Comparison of ENCODE assay signal across 30 cellular contexts in genomic region chr12:12159988-12160387, GRCh38.
DNase-seq lines count a peak whose midpoint lies in the region; ATAC-seq, FAIRE-seq and TF ChIP-seq lines count a peak whose summit lies in the region.
"Had no signal": no experiment of that assay in that cellular context is flagged by ENCODE, and none has a peak within 500 bp of the region (broad histone marks: within the 10 kb centered on the region; RNA-seq: fewer than 3 reads in every experiment).

No MANE protein-coding gene starts in this region.

- peaks cover 10% of the 10 kb centered on the region; the same call in 1 of the 2 replicates for H3K36me3 ChIP-seq in GM23248 (ENCODE audit: low read depth)
- peaks cover 4% of the 10 kb centered on the region for H3K36me3 ChIP-seq in adipocyte (ENCODE audit: control insufficient read depth, insufficient read depth, low read length, severe bottlenecking)
- H3K36me3 ChIP-seq in Peyer's patch = peaks cover 0 to 15% (median 0%) of the 10 kb centered on the region in 3 donors
- H3K36me3 ChIP-seq: uterus had no signal

- H3K4me3 ChIP-seq in A549 = no peak overlapping the region
- H3K4me3 ChIP-seq in GM23248 = no peak overlapping the region
- H3K4me3 ChIP-seq in adipocyte (ENCODE audit: low read length) = peak overlapping the region; percentile 8
- no peak overlapping the region for H3K4me3 ChIP-seq in fibroblast of mammary gland (ENCODE audit: control insufficient read depth, low read depth, low read length)
- no peak overlapping the region for H3K4me3 ChIP-seq in Peyer's patch
- H3K4me3 ChIP-seq: BLaER1 treated with 17β-estradiol and CSF1 and Interleukin-3, amounts not matched to agents 10 nM and 100 nM; cardiac muscle cell; uterus had no signal

- no peaks in the 10 kb centered on the region for H3K9me2 ChIP-seq in GM23248 (ENCODE audit: insufficient read depth)

- H3K9ac ChIP-seq in GM23248 (no peak overlapping the region), adipocyte (ENCODE audit: low read length) (no peak overlapping the region)
- H3K9ac ChIP-seq: BLaER1 treated with 17β-estradiol and CSF1 and Interleukin-3, amounts not matched to agents 10 nM and 100 nM had no signal

- in situ Hi-C loops in GM23248 (cut with MboI) = no loop called here

- H3F3A ChIP-seq in GM23248 (ENCODE audit: insufficient read depth) = peaks cover 5% of the 10 kb centered on the region; the same call in 1 of the 2 replicates

- WGBS in A549 (ENCODE audit: missing lambda C conversion rate) = 81% methylated on average over 1 of the region's 1 CpG
- 17 to 19% methylated on average over 1 of the region's 1 CpG for WGBS in GM23248 (ENCODE audit: low coverage in 1 of 2, low lambda C conversion rate in 2 of 2, missing lambda C conversion rate in 2 of 2), 2 experiments

- H4K20me1 ChIP-seq in GM23248 (ENCODE audit: insufficient read depth) = no peaks in the 10 kb centered on the region
- H4K20me1 ChIP-seq: BLaER1 treated with 17β-estradiol and CSF1 and Interleukin-3, amounts not matched to agents 10 nM and 100 nM had no signal

- H3K27me3 Mint-ChIP-seq in nephron progenitor cell (ENCODE audit: low read depth, poor library complexity) (no peaks in the 10 kb centered on the region), type B pancreatic cell (no peaks in the 10 kb centered on the region)
- H3K27me3 Mint-ChIP-seq: naive B cell; stimulated activated naive B cell treated with anti-CD40 and anti-IgM and Interleukin-4, amounts not matched to agents 10 μg/mL and 1 μg/mL and 100 μg/mL, for 72 hours had no signal

- H3K27ac ChIP-seq in A549 (no peak overlapping the region), GM23248 (no peak overlapping the region), Peyer's patch (no peak overlapping the region)
- H3K27ac ChIP-seq: BLaER1 treated with 17β-estradiol and CSF1 and Interleukin-3, amounts not matched to agents 10 nM and 100 nM; cardiac muscle cell; foreskin keratinocyte; HL-60 had no signal

- TF ChIP-seq POLR2A in A549 (IDR thresholded peaks at IDR 0.05; ENCODE audit: low read length) (no peak), Peyer's patch (IDR thresholded peaks at IDR 0.05) (no peak)

- DNase-seq in A549 (ENCODE audit: low read depth in 1 of 2, low spot score in 1 of 2) = no peak
- DNase-seq in GM23248 = peak; percentile 68
- DNase-seq in adipocyte (ENCODE audit: low read depth) = peak; percentile 27
- DNase-seq in fibroblast of mammary gland (ENCODE audit: low read depth) = peak; percentile 60
- DNase-seq in NCI-H748 treated with DMSO at 0.1 percent for 48 hours (lab: John Stamatoyannopoulos, UW) = no peak
- DNase-seq in Peyer's patch = no peak
- DNase-seq in nephron progenitor cell = no peak
- no peak for DNase-seq in type B pancreatic cell (ENCODE audit: extremely low spot score, unreplicated experiment)
- DNase-seq: activated CD4-positive, alpha-beta T cell treated with anti-CD3 and anti-CD28 coated beads for 1 hour; activated CD8-positive, alpha-beta T cell treated with anti-CD3 and anti-CD28 coated beads for 36 hours; activated gamma-delta T cell; activated T-cell treated with anti-CD3 and anti-CD28 coated beads for 4 hours; cortex of kidney; DND-41; immature natural killer cell; naive B cell; NK-92 treated with Interleukin-12 subunit alpha and Interleukin-12 subunit beta, amount 100 ng/mL, for 24 hours; nucleus accumbens; right cardiac atrium; stimulated activated CD4-positive, alpha-beta T cell treated with anti-CD3 and anti-CD28 coated beads, Interleukin-4, amount 100 ng/mL, for 24 hours; stimulated activated naive B cell treated with anti-CD40 and anti-IgM and Interleukin-4, amounts not matched to agents 10 μg/mL and 1 μg/mL and 100 μg/mL, for 72 hours; uterus had no signal

- TF ChIP-seq CTCF in A549 (IDR thresholded peaks at IDR 0.05) (no peak), fibroblast of mammary gland (conservative IDR thresholded peaks at IDR 0.05; ENCODE audit: control insufficient read depth, insufficient read depth, low read depth, low read length) (no peak), Peyer's patch (IDR thresholded peaks at IDR 0.05) (no peak), nephron progenitor cell (IDR thresholded peaks at IDR 0.05) (no peak), type B pancreatic cell (conservative IDR thresholded peaks at IDR 0.05) (no peak)

- POLR2A ChIA-PET in A549 (lab: Yijun Ruan, JAX) = no interaction called here

- no peak overlapping the region for H2AFZ ChIP-seq in GM23248

- FAIRE-seq in A549 (lab: Jason Lieb, UNC) = peak; percentile 36
- FAIRE-seq: A204.1, GM12892 had no signal

- TF ChIP-seq EP300 in A549 (IDR thresholded peaks at IDR 0.05) = no peak

- H3K36me3 Mint-ChIP-seq in nephron progenitor cell (ENCODE audit: low read depth) (peaks cover 83% of the 10 kb centered on the region), type B pancreatic cell (peaks cover 74% of the 10 kb centered on the region)
- H3K36me3 Mint-ChIP-seq: immature natural killer cell; naive B cell; stimulated activated naive B cell treated with anti-CD40 and anti-IgM and Interleukin-4, amounts not matched to agents 10 μg/mL and 1 μg/mL and 100 μg/mL, for 72 hours had no signal

- no peaks in the 10 kb centered on the region for H3K79me2 ChIP-seq in GM23248 (ENCODE audit: insufficient read depth)

- no peaks in the 10 kb centered on the region for H3K9me3 ChIP-seq in A549
- no peaks in the 10 kb centered on the region for H3K9me3 ChIP-seq in GM23248 (ENCODE audit: low read depth)
- no peaks in the 10 kb centered on the region for H3K9me3 ChIP-seq in adipocyte (ENCODE audit: control insufficient read depth, low read length)
- no peaks in the 10 kb centered on the region for H3K9me3 ChIP-seq in Peyer's patch
- H3K9me3 ChIP-seq: BLaER1 treated with 17β-estradiol and CSF1 and Interleukin-3, amounts not matched to agents 10 nM and 100 nM; uterus had no signal

- H3K27ac Mint-ChIP-seq in nephron progenitor cell (no peak overlapping the region), type B pancreatic cell (no peak overlapping the region)
- H3K27ac Mint-ChIP-seq: activated CD8-positive, alpha-beta T cell treated with anti-CD3 and anti-CD28 coated beads for 36 hours; immature natural killer cell; naive B cell; stimulated activated naive B cell treated with anti-CD40 and anti-IgM and Interleukin-4, amounts not matched to agents 10 μg/mL and 1 μg/mL and 100 μg/mL, for 72 hours; T-helper 1 cell treated with Interleukin-12 subunit alpha and Interleukin-12 subunit beta and Interleukin-4 antibody, amounts not matched to agents 30 μg/mL and 1 μg/mL, for 36 hours had no signal

- H3K4me2 ChIP-seq in A549 (no peak overlapping the region), GM23248 (ENCODE audit: unreplicated experiment) (no peak overlapping the region)
- H3K4me2 ChIP-seq: BLaER1 treated with 17β-estradiol and CSF1 and Interleukin-3, amounts not matched to agents 10 nM and 100 nM had no signal

- TF ChIP-seq RAD21 in A549 (conservative IDR thresholded peaks at IDR 0.05 in 1 of 2, IDR thresholded peaks at IDR 0.05 in 1 of 2) = no peak

- no peak for ATAC-seq in A549
- ATAC-seq: activated CD8-positive, alpha-beta T cell treated with anti-CD3 and anti-CD28 coated beads for 36 hours; left lobe of liver; stimulated activated naive B cell treated with anti-CD40 and anti-IgM and Interleukin-4, amounts not matched to agents 10 μg/mL and 1 μg/mL and 100 μg/mL, for 72 hours had no signal

- H3K4me1 Mint-ChIP-seq in nephron progenitor cell (no peaks in the 10 kb centered on the region), type B pancreatic cell (ENCODE audit: unreplicated experiment) (no peaks in the 10 kb centered on the region)
- H3K4me1 Mint-ChIP-seq: immature natural killer cell; naive B cell; stimulated activated naive B cell treated with anti-CD40 and anti-IgM and Interleukin-4, amounts not matched to agents 10 μg/mL and 1 μg/mL and 100 μg/mL, for 72 hours had no signal

- H3K9me3 Mint-ChIP-seq in nephron progenitor cell = no peaks in the 10 kb centered on the region
- H3K9me3 Mint-ChIP-seq in type B pancreatic cell = no peaks in the 10 kb centered on the region
- H3K9me3 Mint-ChIP-seq: activated CD8-positive, alpha-beta T cell treated with anti-CD3 and anti-CD28 coated beads for 36 hours; naive B cell; stimulated activated naive B cell treated with anti-CD40 and anti-IgM and Interleukin-4, amounts not matched to agents 10 μg/mL and 1 μg/mL and 100 μg/mL, for 72 hours; T-helper 1 cell treated with Interleukin-12 subunit alpha and Interleukin-12 subunit beta and Interleukin-4 antibody, amounts not matched to agents 30 μg/mL and 1 μg/mL, for 36 hours had no signal

- H3K4me1 ChIP-seq in A549 (peaks cover 14% of the 10 kb centered on the region), GM23248 (ENCODE audit: insufficient read depth) (peaks cover 13% of the 10 kb centered on the region), adipocyte (ENCODE audit: control insufficient read depth, insufficient read depth, low read length) (peaks cover 37% of the 10 kb centered on the region), Peyer's patch (no peaks in the 10 kb centered on the region)
- H3K4me1 ChIP-seq: BLaER1 treated with 17β-estradiol and CSF1 and Interleukin-3, amounts not matched to agents 10 nM and 100 nM had no signal

- CTCF ChIA-PET in A549 (lab: Yijun Ruan, JAX) = interaction anchor here (0.6 kb wide), 1 partner anchor 188 kb away, joined by 4 read pairs; no protein-coding TSS in a partner anchor

- H3K27me3 ChIP-seq in GM23248 (replicated peaks; ENCODE audit: insufficient read depth) (no peaks in the 10 kb centered on the region), adipocyte (replicated peaks; ENCODE audit: control insufficient read depth, insufficient read depth, low read length) (no peaks in the 10 kb centered on the region), Peyer's patch (no peaks in the 10 kb centered on the region)
- H3K27me3 ChIP-seq: BLaER1 treated with 17β-estradiol and CSF1 and Interleukin-3, amounts not matched to agents 10 nM and 100 nM; cardiac muscle cell; foreskin keratinocyte; uterus had no signal

- H3K4me3 Mint-ChIP-seq in nephron progenitor cell = no peak overlapping the region
- no peak overlapping the region for H3K4me3 Mint-ChIP-seq in type B pancreatic cell
- H3K4me3 Mint-ChIP-seq: activated CD8-positive, alpha-beta T cell treated with anti-CD3 and anti-CD28 coated beads for 36 hours; immature natural killer cell; naive B cell; stimulated activated naive B cell treated with anti-CD40 and anti-IgM and Interleukin-4, amounts not matched to agents 10 μg/mL and 1 μg/mL and 100 μg/mL, for 72 hours; T-helper 1 cell treated with Interleukin-12 subunit alpha and Interleukin-12 subunit beta and Interleukin-4 antibody, amounts not matched to agents 30 μg/mL and 1 μg/mL, for 36 hours had no signal

TF ChIP-seq in A549, 52 proteins besides CTCF, POLR2A, EP300 and RAD21 (continues in another document):
- no peak for TF ChIP-seq ZC3H11A (IDR thresholded peaks at IDR 0.05)
- no peak for TF ChIP-seq ESRRA (IDR thresholded peaks at IDR 0.05; ENCODE audit: borderline replicate concordance, low read length)
- no peak for TF ChIP-seq KDM1A (IDR thresholded peaks at IDR 0.05; ENCODE audit: low read depth)
- TF ChIP-seq SMC3 (IDR thresholded peaks at IDR 0.05) = no peak
- no peak for TF ChIP-seq MYC (IDR thresholded peaks at IDR 0.05; ENCODE audit: borderline replicate concordance, low read length)
- no peak for TF ChIP-seq PHF8 (IDR thresholded peaks at IDR 0.05; ENCODE audit: borderline replicate concordance, low read depth)
- no peak for TF ChIP-seq HOXB13 (CRISPR knock-in tag; IDR thresholded peaks at IDR 0.05; ENCODE audit: low read depth)
- no peak for TF ChIP-seq NR3C1 (IDR thresholded peaks at IDR 0.05)

Comparison
In these comparisons a context has a peak if more than half of its experiments do, and no peak if none do; other contexts are left out.
1. DNase-seq: peak in GM23248 (single experiment), adipocyte (single experiment) and fibroblast of mammary gland (single experiment); none in A549 (0 of 2), NCI-H748 treated with DMSO at 0.1 percent for 48 hours (single experiment), Peyer's patch (0 of 3), nephron progenitor cell (single experiment) and type B pancreatic cell (single experiment).